ENCODE assay signal across 23 cellular contexts in genomic region chr4:37517326-37517725, GRCh38.
"Had no signal": no experiment of that assay in that cellular context is flagged by ENCODE, and none has a peak within 500 bp of the region (broad histone marks: within the 10 kb centered on the region; RNA-seq: fewer than 3 reads in every experiment).

No MANE protein-coding gene starts in this region.

- H3K27me3 ChIP-seq: dorsolateral prefrontal cortex, esophagus muscularis mucosa, gastrocnemius medialis, sigmoid colon, testis, tibial artery had no signal

- H3K9me3 ChIP-seq: psoas muscle, testis had no signal

- H3K4me1 ChIP-seq: esophagus muscularis mucosa, gastrocnemius medialis, lower lobe of right lung, psoas muscle, sigmoid colon, testis, tibial artery had no signal

- DNase-seq: dorsolateral prefrontal cortex; effector CD4-positive, alpha-beta T cell; gastrocnemius medialis; head of caudate nucleus; left ventricle myocardium superior; lower lobe of right lung; naive thymus-derived CD8-positive, alpha-beta T cell; nephron progenitor cell; nucleus accumbens; posterior cingulate gyrus; psoas muscle; right cardiac atrium; sigmoid colon; stimulated activated CD4-positive, alpha-beta T cell treated with anti-CD3 and anti-CD28 coated beads, Interleukin-2, amount 100 ng/mL, for 24 hours; stimulated activated CD4-positive, alpha-beta T cell treated with anti-CD3 and anti-CD28 coated beads, Interleukin-4, amount 100 ng/mL, for 24 hours; stimulated activated naive CD4-positive, alpha-beta T cell treated with Interleukin-2 at 50 U/mL for 16 hours; substantia nigra; testis; tibial artery had no signal

- FAIRE-seq: keratinocyte had no signal

- H3K27ac ChIP-seq: dorsolateral prefrontal cortex, epithelial cell of prostate, esophagus muscularis mucosa, gastrocnemius medialis, lower lobe of right lung, psoas muscle, sigmoid colon, testis, tibial artery had no signal

- H3K4me3 ChIP-seq: dorsolateral prefrontal cortex, esophagus muscularis mucosa, gastrocnemius medialis, lower lobe of right lung, psoas muscle, sigmoid colon, testis, tibial artery had no signal

- H3K36me3 ChIP-seq: esophagus muscularis mucosa, gastrocnemius medialis, lower lobe of right lung, sigmoid colon, tibial artery had no signal

- ATAC-seq: gastrocnemius medialis; left ventricle myocardium superior; lower lobe of right lung; naive thymus-derived CD8-positive, alpha-beta T cell; psoas muscle; right cardiac atrium; stimulated activated effector memory CD8-positive, alpha-beta T cell treated with anti-CD3 and anti-CD28 coated beads, Interleukin-12 subunit alpha, Interleukin-12 subunit beta, amount 100 ng/mL, for 72 hours had no signal
